ENCODE assay signal across 8 cellular contexts in genomic region chr22:46803031-46803880, GRCh38. TPM values are rescaled to one million over a fixed set of nuclear protein-coding genes. Genes with fewer than 3 reads are reported as not detected.
A peak's percentile ranks its signal among the peaks of the same experiment; 100 is the strongest.
DNase-seq lines count a peak whose midpoint lies in the region; ATAC-seq and TF ChIP-seq lines count a peak whose summit lies in the region.

No MANE protein-coding gene starts in this region.

- H2AFZ ChIP-seq in OCI-LY1 (ENCODE audit: low read length) = no peak overlapping the region

- H3K4me2 ChIP-seq in OCI-LY1 (ENCODE audit: low read length) = peak overlapping the region; percentile 39; the same call in 1 of the 2 replicates

- H3K36me3 ChIP-seq in OCI-LY1 (ENCODE audit: insufficient read depth, low read length) (peaks cover 72% of the 10 kb centered on the region), psoas muscle (ENCODE audit: insufficient read depth in 1 of 2, low read depth in 1 of 2) (peaks cover 0 to 24% of the 10 kb centered on the region in 2 donors)

- H3K4me3 ChIP-seq in OCI-LY1 (ENCODE audit: low read depth, low read length, poor library complexity, severe bottlenecking) (no peak overlapping the region), fibroblast of pulmonary artery (replicated peaks; ENCODE audit: low read depth, low read length) (no peak overlapping the region), psoas muscle (no peak overlapping the region)

- H4K20me1 ChIP-seq in OCI-LY1 (ENCODE audit: insufficient read depth, low read length) = no peaks in the 10 kb centered on the region

- peaks cover 40% of the 10 kb centered on the region for H3K4me1 Mint-ChIP-seq in activated T-cell treated with anti-CD3 and anti-CD28 coated beads, Interleukin-2, amount 50 U/mL, for 4 hours (ENCODE audit: low read depth)

- WGBS in psoas muscle, 3 donors = 37 to 41% (median 38%) methylated on average over 26 to 28 of the region's 28 CpGs

- H3F3A ChIP-seq in OCI-LY1 (ENCODE audit: insufficient read depth, low read length) = no peaks in the 10 kb centered on the region

- TF ChIP-seq CTCF in OCI-LY1 (IDR thresholded peaks at IDR 0.05; ENCODE audit: low read length) (peak; percentile 94), fibroblast of pulmonary artery (IDR thresholded peaks at IDR 0.05; ENCODE audit: low read length, missing control alignments) (peak; percentile 86), psoas muscle (IDR thresholded peaks at IDR 0.05) (peak; percentile 85)

- H3K27me3 ChIP-seq in OCI-LY1 (ENCODE audit: insufficient read depth, low read length) (no peaks in the 10 kb centered on the region), psoas muscle (ENCODE audit: insufficient read depth in 3 of 3, low read length in 2 of 3) (no peaks in the 10 kb centered on the region)

- H3K27me3 Mint-ChIP-seq in activated T-cell treated with anti-CD3 and anti-CD28 coated beads, Interleukin-2, amount 50 U/mL, for 4 hours (ENCODE audit: low read depth) = no peaks in the 10 kb centered on the region

- H3K9me3 Mint-ChIP-seq in activated T-cell treated with anti-CD3 and anti-CD28 coated beads, Interleukin-2, amount 50 U/mL, for 4 hours = no peaks in the 10 kb centered on the region

- no peak overlapping the region for H3K4me3 Mint-ChIP-seq in activated T-cell treated with anti-CD3 and anti-CD28 coated beads, Interleukin-2, amount 50 U/mL, for 4 hours

- DNase-seq in NCI-H2227 (lab: John Stamatoyannopoulos, UW; ENCODE audit: unreplicated experiment) (peak; percentile 11), NCI-H2227 treated with DMSO at 0.1 percent for 48 hours (lab: John Stamatoyannopoulos, UW) (no peak), fibroblast of pulmonary artery (ENCODE audit: low read depth) (peak; percentile 38), psoas muscle (peak in 1 of 2 donors; percentile 67)
- DNase-seq in activated T-cell treated with anti-CD3 and anti-CD28 coated beads, Interleukin-2, amount 50 U/mL, for 4 hours = peak; percentile 72

- ATAC-seq in activated T-cell treated with anti-CD3 and anti-CD28 coated beads, Interleukin-2, amount 50 U/mL, for 4 hours = peak; percentile 73 to 84
- ATAC-seq in psoas muscle = peak; percentile 63 to 79 (median 68)
- no peak for ATAC-seq in HG02973 (IDR thresholded peaks at IDR 0.05; ENCODE audit: unreplicated experiment)
- ATAC-seq in GM18867 (IDR thresholded peaks at IDR 0.05; ENCODE audit: unreplicated experiment) = no peak

- H3K9me3 ChIP-seq in OCI-LY1 (ENCODE audit: low read length) (no peaks in the 10 kb centered on the region), psoas muscle (no peaks in the 10 kb centered on the region)

- no peak overlapping the region for H3K27ac ChIP-seq in OCI-LY1 (ENCODE audit: low read depth, low read length, poor library complexity, severe bottlenecking)
- H3K27ac ChIP-seq in psoas muscle = no peak overlapping the region

- H3K79me2 ChIP-seq in OCI-LY1 (ENCODE audit: insufficient read depth, low read length) = no peaks in the 10 kb centered on the region

- no peaks in the 10 kb centered on the region for H3K9me2 ChIP-seq in OCI-LY1 (ENCODE audit: low read depth, low read length)

- no peak overlapping the region; the same call in 1 of the 2 replicates for H3K9ac ChIP-seq in OCI-LY1 (ENCODE audit: low read length)

- peaks cover 43% of the 10 kb centered on the region for H3K36me3 Mint-ChIP-seq in activated T-cell treated with anti-CD3 and anti-CD28 coated beads, Interleukin-2, amount 50 U/mL, for 4 hours (ENCODE audit: insufficient read depth)

- intact Hi-C loops in psoas muscle (cut with DNase I) = loop anchor here in 1 of 2 donors (2.0 kb wide), 1 partner anchor 42 kb away; no protein-coding TSS in a partner anchor

- H3K4me1 ChIP-seq in OCI-LY1 (ENCODE audit: insufficient read depth, low read length, severe bottlenecking) (peaks cover 16% of the 10 kb centered on the region), psoas muscle (peaks cover 3% of the 10 kb centered on the region)

RNA-seq across cellular contexts. Expression of gene TBC1D22A, which starts 40.8 kb away (rescaled TPM):
- total RNA-seq in activated T-cell treated with anti-CD3 and anti-CD28 coated beads, Interleukin-2, amount 50 U/mL, for 4 hours = 10 to 100 TPM; 29.8 to 31.1 (median 29.9) TPM
- total RNA-seq in psoas muscle = 10 to 100 TPM; 15.7 to 25.0 (median 20.6) TPM
- polyA plus RNA-seq in psoas muscle = 10 to 100 TPM; 11.7 to 19.0 (median 14.8) TPM

Comparison
In these comparisons a context has a peak if more than half of its experiments do, and no peak if none do; other contexts are left out.
1. ATAC-seq: peak in activated T-cell treated with anti-CD3 and anti-CD28 coated beads, Interleukin-2, amount 50 U/mL, for 4 hours (2 of 2) and psoas muscle (4 of 4); none in HG02973 (single experiment) and GM18867 (single experiment).
2. Peak in every context shown above with its lines, with median percentiles within 50 percentile points of each other: CTCF ChIP-seq.